Comparison of ENCODE assay signal across 8 cellular contexts in genomic region chr1:182789138-182790076, GRCh38. TPM values are rescaled to one million over a fixed set of nuclear protein-coding genes. Genes with fewer than 3 reads are reported as not detected.
DNase-seq lines count a peak whose midpoint lies in the region; ATAC-seq and TF ChIP-seq lines count a peak whose summit lies in the region.

Gene NPL, plus strand, starts transcription at chr1:182789773. Its CDS starts 4,599 bp downstream, at chr1:182794372.

- peak; percentile 47 to 72 for DNase-seq in NCI-H2081 (lab: John Stamatoyannopoulos, UW)
- DNase-seq in NCI-H2081 treated with DMSO at 0.1 percent for 48 hours (lab: John Stamatoyannopoulos, UW) = no peak
- DNase-seq in NCI-H2107 treated with DMSO at 0.1 percent for 48 hours (lab: John Stamatoyannopoulos, UW; ENCODE audit: unreplicated experiment) = peak; percentile 39
- DNase-seq in breast epithelium (ENCODE audit: low spot score in 2 of 2) = peak; percentile 72
- peak; percentile 83 for DNase-seq in inferior parietal cortex (ENCODE audit: extremely low spot score)
- peak; percentile 81 for DNase-seq in stimulated activated CD4-positive, alpha-beta T cell treated with anti-CD3 and anti-CD28 coated beads, Interleukin-12 subunit alpha, Interleukin-12 subunit beta, amount 100 ng/mL, for 4 hours

- no peaks in the 10 kb centered on the region for H3K4me1 ChIP-seq in breast epithelium

- H3K27ac ChIP-seq in VCaP (peak within 1 kb of the TSS; percentile 63), breast epithelium (peak within 1 kb of the TSS; percentile 54 to 75)

- intact Hi-C loops in breast epithelium (cut with DNase I; ENCODE audit: low total_unique reads) = no loop called here

- TF ChIP-seq POLR2A in breast epithelium (IDR thresholded peaks at IDR 0.05) = peak; percentile 37

- H3K36me3 ChIP-seq in breast epithelium = no peaks in the 10 kb centered on the region

- no peaks in the 10 kb centered on the region for H3K27me3 ChIP-seq in breast epithelium

- TF ChIP-seq CTCF in VCaP (conservative IDR thresholded peaks at IDR 0.05) = no peak
- no peak for TF ChIP-seq CTCF in breast epithelium (IDR thresholded peaks at IDR 0.05)

- H3K4me3 ChIP-seq in breast epithelium = peak within 1 kb of the TSS; percentile 56 to 88 (median 73)

- H3K9me3 ChIP-seq in breast epithelium = no peaks in the 10 kb centered on the region

- ATAC-seq in HG02981 (IDR thresholded peaks at IDR 0.05; ENCODE audit: unreplicated experiment) = peak; percentile 92

RNA-seq across cellular contexts. Expression of gene NPL, which starts in this region (rescaled TPM):
- total RNA-seq in breast epithelium = 10 to 100 TPM in 2 of 3 donors, 1 to 10 TPM in 1; 8.2 to 20.6 (median 19.3) TPM
